21 cellular contexts compared by ENCODE assay signal in the genomic region with DNA sequence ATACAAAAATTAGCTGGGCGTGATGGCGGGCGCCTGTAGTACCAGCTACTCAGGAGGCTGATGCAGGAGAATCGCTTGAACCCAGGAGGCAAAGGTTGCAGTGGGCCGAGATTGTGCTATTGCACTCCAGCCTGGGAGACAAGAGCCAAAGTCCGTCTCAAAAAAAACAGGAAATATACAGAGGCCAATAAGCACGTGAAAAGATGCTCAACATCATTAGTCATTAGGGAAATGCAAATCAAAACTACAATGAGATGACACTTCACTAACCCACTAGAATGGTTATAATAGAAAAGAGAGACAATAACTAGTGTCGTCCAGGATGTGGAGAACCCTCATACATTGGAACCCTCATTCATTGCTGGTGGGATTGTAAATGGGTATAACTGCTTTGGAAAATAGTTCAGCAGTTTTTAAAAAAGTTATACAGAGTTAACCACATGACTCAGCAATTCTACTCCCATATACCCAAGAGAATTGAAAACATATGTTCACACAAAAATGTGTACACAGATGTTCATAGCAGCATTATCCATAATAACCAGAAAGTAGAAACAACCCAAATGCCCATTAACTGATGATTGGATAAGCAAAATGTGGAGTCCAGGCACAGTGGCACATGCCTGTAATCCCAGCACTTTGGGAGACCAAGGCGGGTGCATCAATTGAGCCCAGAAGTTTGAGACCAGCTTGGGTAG. TPM values are rescaled to one million over a fixed set of nuclear protein-coding genes. Genes with fewer than 3 reads are reported as not detected.
A peak's percentile ranks its signal among the peaks of the same experiment; 100 is the strongest.
DNase-seq lines count a peak whose midpoint lies in the region; ATAC-seq, FAIRE-seq and TF ChIP-seq lines count a peak whose summit lies in the region.
"Had no signal": no experiment of that assay in that cellular context is flagged by ENCODE, and none has a peak within 500 bp of the region (broad histone marks: within the 10 kb centered on the region; RNA-seq: fewer than 3 reads in every experiment).

No MANE protein-coding gene starts in this region.

- DNase-seq in A549 (ENCODE audit: low read depth in 1 of 2, low spot score in 1 of 2) (no peak), EL (peak; percentile 50), Peyer's patch (peak in 1 of 3 donors; percentile 75), fibroblast of pulmonary artery (ENCODE audit: low read depth) (peak; percentile 27), NCI-H1417 (lab: John Stamatoyannopoulos, UW) (no peak), NCI-H345 (lab: John Stamatoyannopoulos, UW) (no peak), aorta (no peak)
- no peak for DNase-seq in effector memory CD8-positive, alpha-beta T cell
- DNase-seq: activated CD8-positive, alpha-beta memory T cell treated with anti-CD3 and anti-CD28 coated beads, Interleukin-2, amount 50 U/mL, for 4 hours; activated gamma-delta T cell; left lung; NCI-H1694 treated with DMSO at 0.1 percent for 48 hours; NCI-H446; SIG-M5; sigmoid colon; stimulated activated CD4-positive, alpha-beta T cell treated with anti-CD3 and anti-CD28 coated beads, Interleukin-2, amount 100 ng/mL, for 48 hours; substantia nigra had no signal

- FAIRE-seq in A549 (lab: Jason Lieb, UNC) = no peak

- H3K4me1 ChIP-seq in A549 = peaks cover 8% of the 10 kb centered on the region
- H3K4me1 ChIP-seq in Peyer's patch = peaks cover 0 to 27% (median 11%) of the 10 kb centered on the region in 4 donors
- H3K4me1 ChIP-seq in aorta (ENCODE audit: control insufficient read depth in 1 of 2, insufficient read depth in 2 of 2, low read length in 2 of 2) = no peaks in the 10 kb centered on the region

- POLR2A ChIA-PET in A549 (lab: Yijun Ruan, JAX) = no interaction called here

- H3K27me3 ChIP-seq in Peyer's patch = no peaks in the 10 kb centered on the region
- no peaks in the 10 kb centered on the region for H3K27me3 ChIP-seq in aorta (ENCODE audit: control insufficient read depth in 1 of 2, insufficient read depth in 2 of 2, low read length in 1 of 2)
- H3K27me3 ChIP-seq: gastroesophageal sphincter, left lung, sigmoid colon, vagina had no signal

- ATAC-seq in A549 (no peak), aorta (ENCODE audit: low FRiP score) (no peak)
- no peak for ATAC-seq in effector memory CD8-positive, alpha-beta T cell (replicated peaks)
- ATAC-seq: activated CD4-positive, CD25-positive, alpha-beta regulatory T cell treated with anti-CD3 and anti-CD28 coated beads, Interleukin-2, amount 50 U/mL, for 24 hours; gastroesophageal sphincter; HCT116; left lung had no signal

- CTCF ChIA-PET in A549 (lab: Yijun Ruan, JAX) = interaction anchor here (1.0 to 4.1 kb wide), 5 partner anchors 10 to 134 kb away, joined by 3 to 29 read pairs (median 4); no protein-coding TSS in a partner anchor

- no peaks in the 10 kb centered on the region for H3K9me3 ChIP-seq in A549
- H3K9me3 ChIP-seq in Peyer's patch = no peaks in the 10 kb centered on the region
- H3K9me3 ChIP-seq in aorta (ENCODE audit: control insufficient read depth, low read length) = no peaks in the 10 kb centered on the region
- H3K9me3 ChIP-seq: gastroesophageal sphincter, left lung, sigmoid colon, vagina had no signal

- H3K4me3 ChIP-seq in A549 = no peak overlapping the region
- H3K4me3 ChIP-seq in Peyer's patch = no peak overlapping the region
- H3K4me3 ChIP-seq in fibroblast of pulmonary artery (replicated peaks; ENCODE audit: low read depth, low read length) = no peak overlapping the region
- H3K4me3 ChIP-seq in aorta (ENCODE audit: low read length in 2 of 2) = no peak overlapping the region
- H3K4me3 ChIP-seq: gastroesophageal sphincter, left lung, sigmoid colon, vagina had no signal

- 66% methylated on average over 9 of the region's 9 CpGs for WGBS in A549 (ENCODE audit: missing lambda C conversion rate)
- 80 to 85% methylated on average over 9 of the region's 9 CpGs for WGBS in aorta, 2 donors

- peaks cover 16 to 17% of the 10 kb centered on the region in 2 donors for H3K4me1 Mint-ChIP-seq in effector memory CD8-positive, alpha-beta T cell (ENCODE audit: low read depth in 2 of 2)

- TF ChIP-seq RAD21 in A549 (conservative IDR thresholded peaks at IDR 0.05 in 1 of 2, IDR thresholded peaks at IDR 0.05 in 1 of 2) = no peak

- H3K27ac ChIP-seq in A549 = peak overlapping the region; percentile 30 to 65
- H3K27ac ChIP-seq in Peyer's patch = peak overlapping the region in 3 of 4 donors; percentile 20 to 73 (median 51)
- H3K27ac ChIP-seq in aorta (ENCODE audit: low read depth in 1 of 2, low read length in 2 of 2) = no peak overlapping the region
- H3K27ac ChIP-seq: gastroesophageal sphincter, sigmoid colon, vagina had no signal

- no peak overlapping the region for H3K27ac Mint-ChIP-seq in effector memory CD8-positive, alpha-beta T cell

- no peaks in the 10 kb centered on the region for H3K27me3 Mint-ChIP-seq in effector memory CD8-positive, alpha-beta T cell

- no peak overlapping the region for H3K4me3 Mint-ChIP-seq in effector memory CD8-positive, alpha-beta T cell

- TF ChIP-seq CTCF in A549 (IDR thresholded peaks at IDR 0.05) (no peak), Peyer's patch (IDR thresholded peaks at IDR 0.05) (no peak), fibroblast of pulmonary artery (IDR thresholded peaks at IDR 0.05; ENCODE audit: low read length, missing control alignments) (no peak)

- no peak overlapping the region for H3K4me2 ChIP-seq in A549

- intact Hi-C loops in aorta (cut with DNase I) = loop anchor here in 1 of 2 donors (5.0 to 10.0 kb wide), 2 partner anchors 40 to 193 kb away; partner anchors contain the start of gene HNRNPR

- no peaks in the 10 kb centered on the region for H3K9me3 Mint-ChIP-seq in effector memory CD8-positive, alpha-beta T cell

- no peak for TF ChIP-seq EP300 in A549 (IDR thresholded peaks at IDR 0.05)

- TF ChIP-seq POLR2A in A549 (IDR thresholded peaks at IDR 0.05; ENCODE audit: low read length) (no peak), Peyer's patch (IDR thresholded peaks at IDR 0.05) (peak in 1 of 2 donors; percentile 22)

- no peaks in the 10 kb centered on the region for H3K36me3 ChIP-seq in Peyer's patch
- no peaks in the 10 kb centered on the region for H3K36me3 ChIP-seq in aorta (ENCODE audit: control insufficient read depth in 1 of 2, insufficient read depth in 2 of 2, low read length in 1 of 2)
- H3K36me3 ChIP-seq: gastroesophageal sphincter, left lung, sigmoid colon, vagina had no signal

- no peaks in the 10 kb centered on the region for H3K36me3 Mint-ChIP-seq in effector memory CD8-positive, alpha-beta T cell (ENCODE audit: insufficient read depth)

TF ChIP-seq in A549, 52 proteins besides CTCF, POLR2A, EP300 and RAD21:
- TF ChIP-seq CHD4 (IDR thresholded peaks at IDR 0.05; ENCODE audit: borderline replicate concordance) (no peak), JUNB (IDR thresholded peaks at IDR 0.05) (no peak), MAFK (IDR thresholded peaks at IDR 0.05; ENCODE audit: partially characterized antibody) (peak; percentile 96), NFE2L2 (conservative IDR thresholded peaks at IDR 0.05; ENCODE audit: low read length) (peak; percentile 90)

RNA-seq across cellular contexts. Expression of gene E2F2, which starts 6.4 kb away (rescaled TPM):
- 0.90 and 1.6 TPM in 2 replicates for polyA plus RNA-seq in A549 (2011; rRNA removed)
- 1.8 and 2.4 TPM in 2 replicates for polyA plus RNA-seq in A549 (2012; cell fraction: cytosol; rRNA removed)
- 6.3 and 9.0 TPM in 2 replicates for polyA plus RNA-seq in A549 (2012; cell fraction: nucleus; rRNA removed)
- polyA plus RNA-seq in A549 (2017; fragmentation: RNase III; extraction: RNeasy Plus Mini Kit Qiagen cat#74134 plus additional on column Dnase treatment) = 3.4 to 3.9 TPM (median 3.4 TPM) in 3 replicates
- polyA minus RNA-seq in A549 (2011; rRNA and poly(A)+ RNA removed) = 3.0 and 3.3 TPM in 2 replicates
- total RNA-seq in Peyer's patch = 10 to 100 TPM in 3 of 4 donors, 1 to 10 TPM in 1; 6.8 to 16.4 (median 13.6) TPM
- under 1 TPM; 0.42 to 0.96 TPM for total RNA-seq in aorta
- under 1 TPM in 1 of 2 donors, not detected in 1; 0.50 TPM for polyA plus RNA-seq in aorta

RNA-seq across cellular contexts. Expression of gene ID3, which starts 21.9 kb away (rescaled TPM):
- polyA plus RNA-seq in A549 (2011; rRNA removed) (171 and 193 TPM in 2 replicates), A549 (2017; fragmentation: RNase III; extraction: RNeasy Plus Mini Kit Qiagen cat#74134 plus additional on column Dnase treatment) (209 to 336 TPM (median 288 TPM) in 3 replicates), aorta (100 to 1,000 TPM; 349 to 603 TPM)
- polyA plus RNA-seq in A549 (2012; cell fraction: cytosol; rRNA removed) = 847 and 922 TPM in 2 replicates
- polyA plus RNA-seq in A549 (2012; cell fraction: nucleus; rRNA removed) = 1,068 and 1,236 TPM in 2 replicates
- polyA minus RNA-seq in A549 (2011; rRNA and poly(A)+ RNA removed) = 142 and 176 TPM in 2 replicates
- total RNA-seq in Peyer's patch (100 to 1,000 TPM; 121 to 224 (median 167) TPM), aorta (100 to 1,000 TPM; 368 to 390 TPM)

RNA-seq across cellular contexts. Expression of gene ASAP3, which starts 53.5 kb away (rescaled TPM):
- polyA plus RNA-seq in A549 (2011; rRNA removed) (5.2 and 5.6 TPM in 2 replicates), A549 (2017; fragmentation: RNase III; extraction: RNeasy Plus Mini Kit Qiagen cat#74134 plus additional on column Dnase treatment) (3.9 to 4.9 TPM (median 4.0 TPM) in 3 replicates), aorta (10 to 100 TPM in 1 of 2 donors, 1 to 10 TPM in 1; 7.0 to 16.1 TPM)
- polyA plus RNA-seq in A549 (2012; cell fraction: cytosol; rRNA removed) = 4.3 and 5.6 TPM in 2 replicates
- 19.5 and 21.2 TPM in 2 replicates for polyA plus RNA-seq in A549 (2012; cell fraction: nucleus; rRNA removed)
- 10.3 and 10.7 TPM in 2 replicates for polyA minus RNA-seq in A549 (2011; rRNA and poly(A)+ RNA removed)
- total RNA-seq in Peyer's patch (10 to 100 TPM; 11.2 to 33.5 (median 25.8) TPM), aorta (10 to 100 TPM; 26.1 to 93.9 TPM)

Comparison
In these comparisons a context has a peak if more than half of its experiments do, and no peak if none do; other contexts are left out.
1. DNase-seq: peak in EL (single experiment) and fibroblast of pulmonary artery (single experiment); none in A549 (0 of 2), NCI-H1417 (0 of 3), NCI-H345 (single experiment), aorta (0 of 2) and effector memory CD8-positive, alpha-beta T cell (0 of 3).
2. H3K27ac ChIP-seq: peak in A549 (2 of 2) and Peyer's patch (3 of 4); none in aorta (0 of 2).
3. RNA of gene E2F2, which starts 6.4 kb away (total RNA-seq): 6.8 to 16.4 TPM in Peyer's patch; 0.42 to 0.96 TPM in aorta; every median in the first group is over 4 times any median in the second.